In genomic region chr4:79241846-79242245, GRCh38 we compare ENCODE assay signal across 1 cellular context.
TF ChIP-seq lines count a peak whose summit lies in the region.

No MANE protein-coding gene starts in this region.

TF ChIP-seq in H1, 55 proteins besides CTCF, POLR2A, EP300 and RAD21 (continued from another document):
- TF ChIP-seq JUND (IDR thresholded peaks at IDR 0.05; ENCODE audit: low read length) (no peak), KDM1A (IDR thresholded peaks at IDR 0.05; ENCODE audit: borderline replicate concordance, low read length) (no peak), E2F6 (IDR thresholded peaks at IDR 0.05) (no peak), RBBP5 (IDR thresholded peaks at IDR 0.05; ENCODE audit: borderline replicate concordance, low read depth, low read length) (no peak), RNF2 (IDR thresholded peaks at IDR 0.05; ENCODE audit: borderline replicate concordance, low read depth, low read length, missing control alignments, poor library complexity, severe bottlenecking) (no peak), POLR2AphosphoS5 (IDR thresholded peaks at IDR 0.05; ENCODE audit: low read depth, low read length) (no peak), GABPA (IDR thresholded peaks at IDR 0.05; ENCODE audit: borderline replicate concordance, insufficient read depth, low read length) (no peak), RXRA (IDR thresholded peaks at IDR 0.05; ENCODE audit: insufficient read depth, low read depth, low read length) (no peak), TBP (IDR thresholded peaks at IDR 0.05; ENCODE audit: low read depth, low read length) (no peak), SUZ12 (IDR thresholded peaks at IDR 0.05; ENCODE audit: low read length) (no peak), HDAC2 (IDR thresholded peaks at IDR 0.05; ENCODE audit: borderline replicate concordance in 1 of 2, low read depth in 2 of 2, low read length in 2 of 2) (no peak), NRF1 (IDR thresholded peaks at IDR 0.05; ENCODE audit: low read depth, low read length) (no peak), SRF (IDR thresholded peaks at IDR 0.05; ENCODE audit: low read depth, low read length) (no peak), SP4 (IDR thresholded peaks at IDR 0.05; ENCODE audit: low read length) (no peak)
